Comparison of ENCODE assay signal across 9 cellular contexts in the genomic region with DNA sequence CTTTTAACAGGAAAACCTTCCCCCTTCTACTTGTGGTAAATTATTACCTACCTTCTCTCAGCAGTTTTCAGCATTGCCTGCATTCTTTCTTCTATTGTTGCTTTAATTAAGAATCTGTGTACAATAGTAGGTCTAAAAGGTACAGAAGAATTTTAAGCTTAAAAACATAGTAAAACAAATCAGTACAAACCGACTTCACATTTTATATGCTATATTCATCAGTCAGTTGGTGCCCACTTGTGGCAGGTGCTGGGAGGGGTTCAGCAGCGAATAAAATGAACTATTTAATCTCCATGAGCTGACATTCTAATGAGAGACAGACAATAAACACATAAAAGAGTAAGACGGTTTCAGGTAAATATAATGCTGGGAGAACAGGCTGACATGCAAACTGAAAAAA.
A peak's percentile ranks its signal among the peaks of the same experiment; 100 is the strongest.
DNase-seq lines count a peak whose midpoint lies in the region; ATAC-seq and TF ChIP-seq lines count a peak whose summit lies in the region.
"Had no signal": no experiment of that assay in that cellular context is flagged by ENCODE, and none has a peak within 500 bp of the region (broad histone marks: within the 10 kb centered on the region; RNA-seq: fewer than 3 reads in every experiment).

No MANE protein-coding gene starts in this region.

- H3K4me3 Mint-ChIP-seq in Calu3 (ENCODE audit: low read depth, unreplicated experiment) = no peak overlapping the region
- H3K4me3 Mint-ChIP-seq in activated T-cell treated with anti-CD3 and anti-CD28 coated beads, Interleukin-2, amount 50 U/mL, for 4 hours = no peak overlapping the region

- peaks cover 0 to 4% of the 10 kb centered on the region in 2 experiments; a peak in 1 of 4 replicates for H3K36me3 ChIP-seq in HCT116 (ENCODE audit: control insufficient read depth in 1 of 2, insufficient read depth in 2 of 2, low read length in 2 of 2)

- ATAC-seq in HCT116 (no peak), left colon (peak; percentile 58), HG03469 (IDR thresholded peaks at IDR 0.05; ENCODE audit: unreplicated experiment) (no peak), GM18505 (IDR thresholded peaks at IDR 0.05; ENCODE audit: unreplicated experiment) (no peak), sciatic nerve (no peak)
- no peak for ATAC-seq in activated T-cell treated with anti-CD3 and anti-CD28 coated beads, Interleukin-2, amount 50 U/mL, for 4 hours

- H3K27ac ChIP-seq in HCT116 (ENCODE audit: low read depth, low read length) = no peak overlapping the region

- intact Hi-C loops in Calu3 (cut with micrococcal nuclease; ENCODE audit: unreplicated experiment) = loop anchor here (10.0 kb wide), 1 partner anchor 153 kb away; the partner anchor contains the start of gene EPM2A
- intact Hi-C loops in HCT116 (cut with micrococcal nuclease) = no loop called here
- intact Hi-C loops in left colon (cut with DNase I, micrococcal nuclease) = loop anchor here in 1 of 2 donors (5.0 to 10.0 kb wide), 2 partner anchors 76 to 153 kb away; partner anchors contain the start of genes EPM2A and FBXO30
- intact Hi-C loops in sciatic nerve (cut with DNase I) = no loop called here

- no peaks in the 10 kb centered on the region for H3K4me1 Mint-ChIP-seq in Calu3 (ENCODE audit: low read depth, unreplicated experiment)
- H3K4me1 Mint-ChIP-seq in activated T-cell treated with anti-CD3 and anti-CD28 coated beads, Interleukin-2, amount 50 U/mL, for 4 hours (ENCODE audit: low read depth) = no peaks in the 10 kb centered on the region

- H3K27ac Mint-ChIP-seq in Calu3 (ENCODE audit: unreplicated experiment) = no peak overlapping the region

- H3K27me3 ChIP-seq in HCT116 (ENCODE audit: insufficient read depth, low read length) = no peaks in the 10 kb centered on the region

- BruUV-seq in Calu3 (replicated peaks; lab: Mats Ljungman, UMichigan) = no TSS peak
- BruUV-seq in HCT116 (replicated peaks; lab: Mats Ljungman, UMichigan) = no TSS peak

- POLR2A ChIA-PET in HCT116 (lab: Charles Lee) = interaction anchor here (1.1 kb wide), 1 partner anchor 153 kb away, joined by 3 read pairs; the partner anchor contains the start of gene EPM2A

- peak; percentile 1 for DNase-seq in Calu3
- no peak for DNase-seq in HCT116 (ENCODE audit: low read depth, low spot score)
- peak; percentile 6 for DNase-seq in activated T-cell treated with anti-CD3 and anti-CD28 coated beads, Interleukin-2, amount 50 U/mL, for 4 hours
- DNase-seq in left colon = peak in 1 of 2 donors; percentile 19
- no peak for DNase-seq in activated effector memory CD4-positive, alpha-beta T cell treated with Interleukin-2 at 50 U/mL for 16 hours
- DNase-seq in sciatic nerve (ENCODE audit: low spot score) = no peak
- DNase-seq: amniotic stem cell had no signal

- H3K9me3 Mint-ChIP-seq in Calu3 (ENCODE audit: low read depth, unreplicated experiment) = no peaks in the 10 kb centered on the region
- no peaks in the 10 kb centered on the region for H3K9me3 Mint-ChIP-seq in activated T-cell treated with anti-CD3 and anti-CD28 coated beads, Interleukin-2, amount 50 U/mL, for 4 hours

- H3K4me2 ChIP-seq in HCT116 (ENCODE audit: low read length) = no peak overlapping the region

- no peak overlapping the region for H2AFZ ChIP-seq in HCT116 (ENCODE audit: low read depth, low read length, poor library complexity, severe bottlenecking)

- H3K4me1 ChIP-seq in HCT116 (ENCODE audit: control insufficient read depth in 1 of 2, insufficient read depth in 2 of 2, low read length in 2 of 2) = no peaks in the 10 kb centered on the region

- TF ChIP-seq CTCF in Calu3 (IDR thresholded peaks at IDR 0.05; ENCODE audit: unreplicated experiment) (no peak), HCT116 (IDR thresholded peaks at IDR 0.05 in 2 of 3, conservative IDR thresholded peaks at IDR 0.05 in 1 of 3; ENCODE audit: borderline replicate concordance in 1 of 3, insufficient read depth in 1 of 3, low read depth in 2 of 3, low read length in 2 of 3) (peak; percentile 9 to 45 (median 14); a peak in 3 of 6 replicates)

- no peak overlapping the region for H3K9ac ChIP-seq in HCT116 (ENCODE audit: low read length)

- H3K4me3 ChIP-seq in HCT116 (replicated peaks in 1 of 2; ENCODE audit: low read depth in 1 of 2, low read length in 2 of 2) = no peak overlapping the region

- no peaks in the 10 kb centered on the region for H3K27me3 Mint-ChIP-seq in Calu3 (ENCODE audit: unreplicated experiment)
- no peaks in the 10 kb centered on the region for H3K27me3 Mint-ChIP-seq in activated T-cell treated with anti-CD3 and anti-CD28 coated beads, Interleukin-2, amount 50 U/mL, for 4 hours (ENCODE audit: low read depth)

- no peaks in the 10 kb centered on the region for H3K36me3 Mint-ChIP-seq in Calu3 (ENCODE audit: insufficient read depth, unreplicated experiment)
- H3K36me3 Mint-ChIP-seq in activated T-cell treated with anti-CD3 and anti-CD28 coated beads, Interleukin-2, amount 50 U/mL, for 4 hours (ENCODE audit: insufficient read depth) = peaks cover 13% of the 10 kb centered on the region

- no peaks in the 10 kb centered on the region for H3K9me3 ChIP-seq in HCT116 (ENCODE audit: control insufficient read depth in 1 of 2, insufficient read depth in 1 of 2, low read depth in 1 of 2, low read length in 2 of 2)

- TF ChIP-seq POLR2A in HCT116 (IDR thresholded peaks at IDR 0.05; ENCODE audit: borderline replicate concordance, extremely low read depth, insufficient read depth, insufficient read length) = no peak
- TF ChIP-seq POLR2A in GM18505 (IDR thresholded peaks at IDR 0.05; ENCODE audit: borderline replicate concordance, extremely low read depth, insufficient read depth, insufficient read length) = no peak

- H3K79me2 ChIP-seq in HCT116 (ENCODE audit: insufficient read depth, low read length) = no peaks in the 10 kb centered on the region

- TF ChIP-seq RAD21 in HCT116 (IDR thresholded peaks at IDR 0.05; ENCODE audit: low read depth) = peak; percentile 51

- RAD21 ChIA-PET in HCT116 (lab: Charles Lee; ENCODE audit: low non-redundant PET in 1 of 2, low total read pairs in 2 of 2, uncharacterized antibody in 2 of 2, unreplicated experiment in 2 of 2) = no interaction called here

- H4K20me1 ChIP-seq in HCT116 (ENCODE audit: insufficient read depth) = no peaks in the 10 kb centered on the region

- CTCF ChIA-PET in Calu3 (lab: Charles Lee) = interaction anchor here (0.8 kb wide), 1 partner anchor 153 kb away, joined by 3 read pairs; the partner anchor contains the start of gene EPM2A
- CTCF ChIA-PET in HCT116 (lab: Charles Lee) = interaction anchor here (1.6 kb wide), 1 partner anchor 153 kb away, joined by 4 read pairs; the partner anchor contains the start of gene EPM2A

- no peaks in the 10 kb centered on the region for H3K9me2 ChIP-seq in HCT116 (ENCODE audit: insufficient read depth)

TF ChIP-seq in HCT116, 20 proteins besides CTCF, POLR2A, EP300 and RAD21:
- TF ChIP-seq SIN3A (IDR thresholded peaks at IDR 0.05; ENCODE audit: low read depth) = no peak
- TF ChIP-seq, protein P1, sequence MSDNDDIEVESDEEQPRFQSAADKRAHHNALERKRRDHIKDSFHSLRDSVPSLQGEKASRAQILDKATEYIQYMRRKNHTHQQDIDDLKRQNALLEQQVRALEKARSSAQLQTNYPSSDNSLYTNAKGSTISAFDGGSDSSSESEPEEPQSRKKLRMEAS (IDR thresholded peaks at IDR 0.05) = no peak
- no peak for TF ChIP-seq SRF (IDR thresholded peaks at IDR 0.05; ENCODE audit: low read depth)
- TF ChIP-seq ZNF274 (IDR thresholded peaks at IDR 0.05; ENCODE audit: low read depth, low read length) = no peak
- TF ChIP-seq EZH2phosphoT487 (IDR thresholded peaks at IDR 0.05; ENCODE audit: borderline replicate concordance) = no peak
- TF ChIP-seq YY1 (IDR thresholded peaks at IDR 0.05; ENCODE audit: extremely low read depth, insufficient replicate concordance, low read depth, low read length) = no peak
- no peak for TF ChIP-seq FOSL1 (IDR thresholded peaks at IDR 0.05; ENCODE audit: low read depth)
- TF ChIP-seq ZFX (IDR thresholded peaks at IDR 0.05) = no peak

Comparison
In these comparisons a context has a peak if more than half of its experiments do, and no peak if none do; other contexts are left out.
1. DNase-seq: peak in Calu3 (single experiment) and activated T-cell treated with anti-CD3 and anti-CD28 coated beads, Interleukin-2, amount 50 U/mL, for 4 hours (single experiment); none in HCT116 (single experiment), activated effector memory CD4-positive, alpha-beta T cell treated with Interleukin-2 at 50 U/mL for 16 hours (single experiment) and sciatic nerve (single experiment).